Comparison of ENCODE assay signal across 9 cellular contexts in the genomic region with DNA sequence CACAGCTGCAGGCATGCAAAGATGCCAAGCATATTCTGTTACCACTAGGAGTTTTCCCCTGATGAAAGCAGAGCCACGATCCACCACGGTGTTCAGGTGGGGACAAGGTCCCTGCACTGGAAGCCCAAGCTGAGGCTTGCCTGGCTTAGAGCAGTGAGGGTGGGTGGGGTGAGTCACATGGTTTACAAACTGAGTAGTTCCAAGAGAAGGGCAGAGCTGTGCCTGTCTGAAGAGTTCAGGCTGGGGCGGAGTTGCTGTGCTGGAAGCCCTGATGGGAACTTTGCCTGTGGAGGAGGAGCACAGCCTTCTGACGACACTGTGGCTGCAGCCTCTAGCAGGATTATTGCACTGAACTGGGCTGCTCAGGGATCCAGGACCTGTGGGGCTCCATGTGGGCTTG. TPM values are rescaled to one million over a fixed set of nuclear protein-coding genes. Genes with fewer than 3 reads are reported as not detected.
DNase-seq lines count a peak whose midpoint lies in the region; ATAC-seq and TF ChIP-seq lines count a peak whose summit lies in the region.
"Had no signal": no experiment of that assay in that cellular context is flagged by ENCODE, and none has a peak within 500 bp of the region (broad histone marks: within the 10 kb centered on the region; RNA-seq: fewer than 3 reads in every experiment).

No MANE protein-coding gene starts in this region.

- ATAC-seq in GM18870 (IDR thresholded peaks at IDR 0.05; ENCODE audit: unreplicated experiment) (no peak), HG02884 (IDR thresholded peaks at IDR 0.05; ENCODE audit: unreplicated experiment) (no peak)

- no peaks in the 10 kb centered on the region for H3K27me3 ChIP-seq in SJCRH30

- TF ChIP-seq CTCF in fibroblast of the aortic adventitia (IDR thresholded peaks at IDR 0.05; ENCODE audit: insufficient read depth, low read length) = no peak

- peak; percentile 19 for DNase-seq in Daoy (ENCODE audit: low read depth)
- DNase-seq in SJCRH30 = peak; percentile 4
- peak; percentile 35 for DNase-seq in fibroblast of the aortic adventitia (ENCODE audit: low read depth)
- peak; percentile 16 for DNase-seq in skeletal muscle cell (ENCODE audit: low read depth)
- no peak for DNase-seq in DMS153 (lab: John Stamatoyannopoulos, UW)
- DNase-seq in occipital lobe (lab: John Stamatoyannopoulos, UW) = no peak
- DNase-seq: activated gamma-delta T cell had no signal

- no peaks in the 10 kb centered on the region for H3K9me3 ChIP-seq in SJCRH30 (replicated peaks)

- H3K27ac ChIP-seq in SJCRH30 = no peak overlapping the region

- H3K4me3 ChIP-seq in SJCRH30 = no peak overlapping the region
- H3K4me3 ChIP-seq in fibroblast of the aortic adventitia (ENCODE audit: low read depth, low read length) = no peak overlapping the region
- no peak overlapping the region for H3K4me3 ChIP-seq in skeletal muscle cell (ENCODE audit: low read depth, low read length)

- H3K36me3 ChIP-seq in SJCRH30 = no peaks in the 10 kb centered on the region

- no peaks in the 10 kb centered on the region for H3K4me1 ChIP-seq in SJCRH30

RNA-seq across cellular contexts. Expression of a gene that starts 45.5 kb away (rescaled TPM):
- not detected in 2 replicates for total RNA-seq in Daoy (2014; rRNA removed; shearing (Covaris generic))
- total RNA-seq in SJCRH30 (2014; rRNA removed; shearing (Covaris generic)) = 0.58 and 0.69 TPM in 2 replicates
- total RNA-seq in fibroblast of the aortic adventitia (ENCODE audit: low replicate concordance) = not detected in 2 replicates
- not detected for total RNA-seq in occipital lobe

Comparison
In these comparisons a context has a peak if more than half of its experiments do, and no peak if none do; other contexts are left out.
1. DNase-seq: peak in Daoy (single experiment), SJCRH30 (2 of 2), fibroblast of the aortic adventitia (single experiment) and skeletal muscle cell (single experiment); none in DMS153 (single experiment) and occipital lobe (single experiment).